Comparison of ENCODE assay signal across 8 cellular contexts in genomic region chr2:127220102-127220806, GRCh38. TPM values are rescaled to one million over a fixed set of nuclear protein-coding genes. Genes with fewer than 3 reads are reported as not detected.
DNase-seq lines count a peak whose midpoint lies in the region; ATAC-seq and TF ChIP-seq lines count a peak whose summit lies in the region.

A gene with protein sequence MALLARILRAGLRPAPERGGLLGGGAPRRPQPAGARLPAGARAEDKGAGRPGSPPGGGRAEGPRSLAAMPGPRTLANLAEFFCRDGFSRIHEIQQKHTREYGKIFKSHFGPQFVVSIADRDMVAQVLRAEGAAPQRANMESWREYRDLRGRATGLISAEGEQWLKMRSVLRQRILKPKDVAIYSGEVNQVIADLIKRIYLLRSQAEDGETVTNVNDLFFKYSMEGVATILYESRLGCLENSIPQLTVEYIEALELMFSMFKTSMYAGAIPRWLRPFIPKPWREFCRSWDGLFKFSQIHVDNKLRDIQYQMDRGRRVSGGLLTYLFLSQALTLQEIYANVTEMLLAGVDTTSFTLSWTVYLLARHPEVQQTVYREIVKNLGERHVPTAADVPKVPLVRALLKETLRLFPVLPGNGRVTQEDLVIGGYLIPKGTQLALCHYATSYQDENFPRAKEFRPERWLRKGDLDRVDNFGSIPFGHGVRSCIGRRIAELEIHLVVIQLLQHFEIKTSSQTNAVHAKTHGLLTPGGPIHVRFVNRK (minus strand): TSS chr2:127220299. CDS start chr2:127220270, 29 bp downstream.

- H3K9me3 ChIP-seq in cardiac muscle cell (ENCODE audit: low read depth), result no peaks in the 10 kb centered on the region
- no peaks in the 10 kb centered on the region for H3K9me3 ChIP-seq in body of pancreas
- peaks cover 0 to 12% (median 0%) of the 10 kb centered on the region in 5 donors for H3K9me3 ChIP-seq in subcutaneous abdominal adipose tissue (ENCODE audit: control insufficient read depth in 5 of 5, low read length in 5 of 5)

- no peaks in the 10 kb centered on the region for H3K36me3 ChIP-seq in cardiac muscle cell
- H3K36me3 ChIP-seq in body of pancreas (replicated peaks in 1 of 2; ENCODE audit: insufficient read depth in 1 of 2, low read depth in 2 of 2), result no peaks in the 10 kb centered on the region
- no peaks in the 10 kb centered on the region for H3K36me3 ChIP-seq in subcutaneous abdominal adipose tissue (ENCODE audit: control insufficient read depth in 5 of 5, insufficient read depth in 5 of 5, low read length in 5 of 5)

- peak within 1 kb of the TSS in 3 of 5 donors; percentile 24 to 52 (median 48) for H3K9ac ChIP-seq in subcutaneous abdominal adipose tissue (ENCODE audit: low read length in 5 of 5)

- H3K27me3 ChIP-seq in cardiac muscle cell (peaks cover 6% of the 10 kb centered on the region), body of pancreas (peaks cover 6 to 19% of the 10 kb centered on the region in 2 donors), subcutaneous abdominal adipose tissue (ENCODE audit: control insufficient read depth in 5 of 5, insufficient read depth in 4 of 5, low read length in 5 of 5) (peaks cover 8 to 31% (median 20%) of the 10 kb centered on the region in 5 donors)

- no peak for TF ChIP-seq CTCF in cardiac muscle cell (IDR thresholded peaks at IDR 0.05; ENCODE audit: low read depth, low read length)
- no peak for TF ChIP-seq CTCF in body of pancreas (IDR thresholded peaks at IDR 0.05)

- no peak within 1 kb of the TSS for H3K27ac ChIP-seq in cardiac muscle cell
- H3K27ac ChIP-seq in body of pancreas, result no peak within 1 kb of the TSS
- H3K27ac ChIP-seq in subcutaneous abdominal adipose tissue (ENCODE audit: low read depth, low read length), result no peak within 1 kb of the TSS

- H3K4me3 ChIP-seq in cardiac muscle cell (peak within 1 kb of the TSS; percentile 84), body of pancreas (peak within 1 kb of the TSS in 1 of 2 donors; percentile 34), subcutaneous abdominal adipose tissue (ENCODE audit: low read depth in 1 of 5, low read length in 5 of 5) (peak within 1 kb of the TSS; percentile 48 to 71 (median 65))

- no peaks in the 10 kb centered on the region for H3K4me1 ChIP-seq in cardiac muscle cell (ENCODE audit: low read depth)
- peaks cover 23% of the 10 kb centered on the region for H3K4me1 ChIP-seq in body of pancreas
- peaks cover 1 to 23% (median 22%) of the 10 kb centered on the region in 5 donors for H3K4me1 ChIP-seq in subcutaneous abdominal adipose tissue (ENCODE audit: control insufficient read depth in 5 of 5, insufficient read depth in 5 of 5, low read length in 5 of 5)

- DNase-seq in cardiac muscle cell (ENCODE audit: low read depth in 1 of 2, low spot score in 1 of 2) (peak; percentile 32 to 69), Right ventricle myocardium inferior (ENCODE audit: missing footprints) (no peak), body of pancreas (no peak), left colon (peak in 1 of 2 donors; percentile 11), NCI-H510A (lab: John Stamatoyannopoulos, UW) (no peak)
- no peak for DNase-seq in NK-92 treated with Interleukin-12 subunit alpha and Interleukin-12 subunit beta, amount 100 ng/mL, for 24 hours (lab: John Stamatoyannopoulos, UW)
- no peak for DNase-seq in effector CD4-positive, alpha-beta T cell

- ATAC-seq in Right ventricle myocardium inferior, result no peak
- peak; percentile 50 for ATAC-seq in body of pancreas
- peak; percentile 33 for ATAC-seq in left colon

- WGBS in body of pancreas, 2 donors, result 1 to 4% methylated on average over 15 to 43 of the region's 43 CpGs

- TF ChIP-seq POLR2A in body of pancreas (IDR thresholded peaks at IDR 0.05), result no peak

- intact Hi-C loops in Right ventricle myocardium inferior (cut with DNase I) (no loop called here), body of pancreas (cut with DNase I) (no loop called here), left colon (cut with DNase I, micrococcal nuclease) (no loop called here)

RNA-seq across cellular contexts. Expression of the gene that starts here (rescaled TPM):
- total RNA-seq in cardiac muscle cell, result 1.5 and 1.6 TPM in 2 replicates
- 3.4 and 3.6 TPM in 2 replicates for polyA plus RNA-seq in cardiac muscle cell
- 0.05 TPM for total RNA-seq in Right ventricle myocardium inferior
- total RNA-seq in body of pancreas, result under 1 TPM in 1 of 2 donors, not detected in 1; 0.52 TPM
- total RNA-seq in left colon, result under 1 TPM; 0.12 to 0.34 TPM

Comparison
In these comparisons a context has a peak if more than half of its experiments do, and no peak if none do; other contexts are left out.
1. DNase-seq: peak in cardiac muscle cell (2 of 2); none in Right ventricle myocardium inferior (single experiment), body of pancreas (0 of 4), NK-92 treated with Interleukin-12 subunit alpha and Interleukin-12 subunit beta, amount 100 ng/mL, for 24 hours (single experiment), NCI-H510A (single experiment) and effector CD4-positive, alpha-beta T cell (single experiment).
2. Peak in ATAC-seq in body of pancreas; RNA of the gene not detected or under 1 TPM.
3. Peak in ATAC-seq in left colon; RNA of the gene not detected or under 1 TPM.